Comparison of ENCODE assay signal across 23 cellular contexts in genomic region chr6:140134224-140134623, GRCh38.
"Had no signal": no experiment of that assay in that cellular context is flagged by ENCODE, and none has a peak within 500 bp of the region (broad histone marks: within the 10 kb centered on the region; RNA-seq: fewer than 3 reads in every experiment).

No MANE protein-coding gene starts in this region.

- H3K9me3 ChIP-seq: prostate gland, thyroid gland had no signal

- H3K27ac ChIP-seq: gastrocnemius medialis, left lung, ovary, prostate gland, spleen, thyroid gland had no signal

- H3K36me3 ChIP-seq: gastrocnemius medialis, left lung, ovary, prostate gland, spleen, thyroid gland had no signal

- H3K4me1 ChIP-seq: gastrocnemius medialis, left lung, prostate gland, spleen, thyroid gland had no signal

- H3K27me3 ChIP-seq: gastrocnemius medialis, left lung, ovary, spleen, thyroid gland had no signal

- ATAC-seq: activated T-cell treated with anti-CD3 and anti-CD28 coated beads, Interleukin-2, amount 50 U/mL, for 72 hours; gastrocnemius medialis; left lung; natural killer cell had no signal

- DNase-seq: activated B cell treated with CpG ODN at 0.5 μM for 24 hours; activated CD4-positive, alpha-beta memory T cell treated with anti-CD3 and anti-CD28 coated beads, Interleukin-2, amount 10 ng/mL, durations not matched to agents 7 days and 5 days; activated CD4-positive, alpha-beta T cell treated with anti-CD3 and anti-CD28 coated beads for 4 hours; activated effector memory CD4-positive, alpha-beta T cell treated with Interleukin-2 at 50 U/mL for 16 hours; activated naive CD4-positive, alpha-beta T cell treated with anti-CD3 and anti-CD28 coated beads for 36 hours; activated naive CD8-positive, alpha-beta T cell treated with anti-CD3 and anti-CD28 coated beads, Interleukin-2, amount 10 ng/mL, durations not matched to agents 7 days and 5 days; activated T-cell treated with anti-CD3 and anti-CD28 coated beads, Interleukin-2, amount 50 U/mL, for 72 hours; amygdala; dermis blood vessel endothelial cell; effector CD8-positive, alpha-beta T cell; erythroblast; gastrocnemius medialis; hippocampal formation; kidney glomerular epithelial cell; left lung; natural killer cell; ovary; spleen; stimulated activated CD4-positive, alpha-beta T cell treated with anti-CD3 and anti-CD28 coated beads, Interleukin-4, amount 100 ng/mL, for 4 hours; T-helper 9 cell; thyroid gland had no signal

- H3K4me3 ChIP-seq: gastrocnemius medialis, left lung, lung, ovary, prostate gland, spleen, thyroid gland had no signal
